In the genomic region with DNA sequence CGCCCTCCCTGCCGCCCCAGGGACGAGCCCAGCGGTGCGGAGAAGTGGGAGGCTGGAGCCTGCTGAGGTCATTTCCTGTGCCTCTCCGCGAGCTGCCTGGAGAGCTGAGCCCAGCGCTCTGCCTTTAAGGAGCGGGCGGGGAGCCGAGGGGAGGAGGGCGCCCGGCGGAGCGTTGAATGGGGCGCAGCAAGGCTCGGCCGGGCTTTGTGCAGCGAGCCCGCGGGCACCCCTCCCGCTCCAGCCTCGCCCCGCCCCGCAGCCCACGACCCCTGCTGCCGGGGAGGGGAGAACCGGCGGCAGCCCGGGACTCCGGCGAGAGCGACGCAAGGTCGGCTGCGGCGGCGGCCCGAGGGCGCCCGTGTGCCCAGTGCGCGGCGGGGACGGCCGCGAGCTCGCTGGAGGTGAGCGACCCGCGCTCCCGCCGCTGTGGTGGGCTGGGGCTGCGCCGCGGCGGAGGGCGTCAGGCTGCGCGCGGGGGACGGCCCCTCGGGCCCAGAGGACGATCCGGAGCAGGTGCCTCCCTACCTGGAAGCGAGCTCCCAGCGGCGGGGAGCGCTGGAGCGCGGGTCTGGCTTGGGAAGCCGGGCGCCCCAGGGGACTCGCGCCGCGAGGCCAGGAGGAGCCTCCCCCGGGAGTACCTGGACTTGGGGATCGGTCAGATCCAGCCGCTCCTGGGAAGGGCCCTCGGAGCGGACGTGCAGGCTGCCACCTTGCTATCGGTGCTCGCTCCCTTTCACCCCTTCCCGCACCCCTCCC, we compare ENCODE assay signal across 8 cellular contexts. TPM values are rescaled to one million over a fixed set of nuclear protein-coding genes. Genes with fewer than 3 reads are reported as not detected.
DNase-seq lines count a peak whose midpoint lies in the region; ATAC-seq and TF ChIP-seq lines count a peak whose summit lies in the region.

A gene (plus strand): TSS at position 293 of the 756 bp plus-strand sequence. CDS start 8,578 bp downstream, outside the sequence.

- TF ChIP-seq CTCF in mucosa of descending colon (IDR thresholded peaks at IDR 0.05): no peak

- H3K4me1 ChIP-seq in mucosa of descending colon (ENCODE audit: low read depth): peaks cover 5% of the 10 kb centered on the region

- DNase-seq in GM03348 (ENCODE audit: low spot score) (peak; percentile 91), NCI-H748 (lab: John Stamatoyannopoulos, UW; ENCODE audit: unreplicated experiment) (peak; percentile 80), activated T-cell treated with anti-CD3 and anti-CD28 coated beads for 48 hours (ENCODE audit: low read depth) (peak; percentile 61), mucosa of descending colon (peak; percentile 87 to 90 (median 89))
- peak in 5 of 6 experiments; percentile 11 to 20 (median 12) for DNase-seq in stimulated activated naive CD4-positive, alpha-beta T cell (lab: John Stamatoyannopoulos, UW)

- no peaks in the 10 kb centered on the region for H3K36me3 ChIP-seq in mucosa of descending colon (ENCODE audit: low read depth)

- ATAC-seq in HG03108 (IDR thresholded peaks at IDR 0.05; ENCODE audit: unreplicated experiment): peak; percentile 69
- peak; percentile 94 for ATAC-seq in esophagus mucosa
- peak; percentile 96 for ATAC-seq in mucosa of descending colon
- no peak for ATAC-seq in GM19035 (IDR thresholded peaks at IDR 0.05; ENCODE audit: unreplicated experiment)

- no peaks in the 10 kb centered on the region for H3K9me3 ChIP-seq in mucosa of descending colon

- H3K4me3 ChIP-seq in mucosa of descending colon: peak within 1 kb of the TSS; percentile 56

- intact Hi-C loops in mucosa of descending colon (cut with DNase I, micrococcal nuclease): no loop called here

RNA-seq across cellular contexts. Expression of the gene that starts here (rescaled TPM):
- total RNA-seq in esophagus mucosa (4.5 TPM), mucosa of descending colon (100 to 1,000 TPM in 1 of 3 donors, 10 to 100 TPM in 2; 45.8 to 110 (median 61.5) TPM)

Comparison
In these comparisons a context has a peak if more than half of its experiments do, and no peak if none do; other contexts are left out.
1. DNase-seq: peak in every context shown above with its lines; median percentile 91 in GM03348; 89 in mucosa of descending colon; 80 in NCI-H748; 61 in activated T-cell treated with anti-CD3 and anti-CD28 coated beads for 48 hours; 12 in stimulated activated naive CD4-positive, alpha-beta T cell.